ENCODE assay signal across 8 cellular contexts in genomic region chr12:46661161-46661845, GRCh38.
DNase-seq lines count a peak whose midpoint lies in the region; ATAC-seq and TF ChIP-seq lines count a peak whose summit lies in the region.

No MANE protein-coding gene starts in this region.

- H3K27me3 ChIP-seq in stomach smooth muscle (ENCODE audit: control insufficient read depth in 1 of 2, insufficient read depth in 2 of 2, low read length in 2 of 2) = no peaks in the 10 kb centered on the region

- no peaks in the 10 kb centered on the region for H3K9me2 ChIP-seq in OCI-LY7 (ENCODE audit: insufficient read depth, low read length)

- no peak overlapping the region for H3K4me2 ChIP-seq in OCI-LY7 (ENCODE audit: low read length)

- no peaks in the 10 kb centered on the region for H4K20me1 ChIP-seq in OCI-LY7 (ENCODE audit: insufficient read depth, low read length)

- peak; percentile 39 to 40 for ATAC-seq in activated CD4-positive, CD25-positive, alpha-beta regulatory T cell treated with anti-CD3 and anti-CD28 coated beads, Interleukin-2, amount 50 U/mL, for 24 hours
- ATAC-seq in GM21723 (IDR thresholded peaks at IDR 0.05; ENCODE audit: unreplicated experiment) (peak; percentile 78), left colon (peak; percentile 97)

- no peaks in the 10 kb centered on the region for H3K4me1 ChIP-seq in OCI-LY7 (ENCODE audit: insufficient read depth, low read length, poor library complexity, severe bottlenecking)
- H3K4me1 ChIP-seq in stomach smooth muscle (ENCODE audit: control insufficient read depth, insufficient read depth, low read length) = peaks cover 10% of the 10 kb centered on the region

- H2AFZ ChIP-seq in OCI-LY7 (ENCODE audit: low read length) = no peak overlapping the region

- H3K9me3 ChIP-seq in OCI-LY7 (ENCODE audit: low read length) (no peaks in the 10 kb centered on the region), stomach smooth muscle (ENCODE audit: control insufficient read depth in 2 of 2, low read length in 2 of 2) (no peaks in the 10 kb centered on the region)

- DNase-seq in activated CD4-positive, CD25-positive, alpha-beta regulatory T cell (lab: John Stamatoyannopoulos, UW) = no peak
- DNase-seq in HuH-7 (ENCODE audit: low spot score) (peak; percentile 42), OCI-LY7 (ENCODE audit: low spot score) (peak; percentile 39), cerebellar cortex (ENCODE audit: low spot score) (peak; percentile 76), left colon (no peak)

- CTCF ChIA-PET in OCI-LY7 (lab: Charles Lee; ENCODE audit: unreplicated experiment) = no interaction called here

- H3K36me3 ChIP-seq in OCI-LY7 (ENCODE audit: insufficient read depth, low read length) (no peaks in the 10 kb centered on the region), stomach smooth muscle (ENCODE audit: control insufficient read depth in 2 of 2, insufficient read depth in 2 of 2, low read length in 2 of 2) (no peaks in the 10 kb centered on the region)

- no peak overlapping the region for H3K9ac ChIP-seq in stomach smooth muscle (ENCODE audit: low read length in 2 of 2)

- no peaks in the 10 kb centered on the region for H3K79me2 ChIP-seq in OCI-LY7 (ENCODE audit: insufficient read depth, low read depth, low read length)

- no TSS peak for BruUV-seq in OCI-LY7 (replicated peaks; lab: Mats Ljungman, UMichigan)

- intact Hi-C loops in OCI-LY7 (cut with micrococcal nuclease; ENCODE audit: unreplicated experiment) (loop anchor here (10.0 kb wide), 1 partner anchor 507 kb away; no protein-coding TSS in a partner anchor), left colon (cut with DNase I, micrococcal nuclease) (loop anchor here in 1 of 2 donors (10.0 kb wide), 1 partner anchor 517 kb away; no protein-coding TSS in a partner anchor)

- H3K4me3 ChIP-seq in OCI-LY7 (ENCODE audit: low read depth, low read length, poor library complexity, severe bottlenecking) (no peak overlapping the region), stomach smooth muscle (ENCODE audit: low read length in 2 of 2) (peak overlapping the region in 1 of 2 donors; percentile 28)

- POLR2A ChIA-PET in OCI-LY7 (lab: Charles Lee) = no interaction called here

- TF ChIP-seq CTCF in OCI-LY7 (conservative IDR thresholded peaks at IDR 0.05; ENCODE audit: low read length) = peak; percentile 78

- H3K27ac ChIP-seq in OCI-LY7 (ENCODE audit: low read depth, low read length, poor library complexity, severe bottlenecking) (no peak overlapping the region), stomach smooth muscle (ENCODE audit: low read length) (peak overlapping the region; percentile 46)

Comparison
In these comparisons a context has a peak if more than half of its experiments do, and no peak if none do; other contexts are left out.
1. ATAC-seq: peak in every context shown above with its lines; median percentile 97 in left colon; 78 in GM21723; 40 in activated CD4-positive, CD25-positive, alpha-beta regulatory T cell treated with anti-CD3 and anti-CD28 coated beads, Interleukin-2, amount 50 U/mL, for 24 hours.
2. DNase-seq: peak in HuH-7 (single experiment), OCI-LY7 (single experiment) and cerebellar cortex (single experiment); none in activated CD4-positive, CD25-positive, alpha-beta regulatory T cell (0 of 4) and left colon (0 of 2).